1 cellular context compared by ENCODE assay signal in the genomic region with DNA sequence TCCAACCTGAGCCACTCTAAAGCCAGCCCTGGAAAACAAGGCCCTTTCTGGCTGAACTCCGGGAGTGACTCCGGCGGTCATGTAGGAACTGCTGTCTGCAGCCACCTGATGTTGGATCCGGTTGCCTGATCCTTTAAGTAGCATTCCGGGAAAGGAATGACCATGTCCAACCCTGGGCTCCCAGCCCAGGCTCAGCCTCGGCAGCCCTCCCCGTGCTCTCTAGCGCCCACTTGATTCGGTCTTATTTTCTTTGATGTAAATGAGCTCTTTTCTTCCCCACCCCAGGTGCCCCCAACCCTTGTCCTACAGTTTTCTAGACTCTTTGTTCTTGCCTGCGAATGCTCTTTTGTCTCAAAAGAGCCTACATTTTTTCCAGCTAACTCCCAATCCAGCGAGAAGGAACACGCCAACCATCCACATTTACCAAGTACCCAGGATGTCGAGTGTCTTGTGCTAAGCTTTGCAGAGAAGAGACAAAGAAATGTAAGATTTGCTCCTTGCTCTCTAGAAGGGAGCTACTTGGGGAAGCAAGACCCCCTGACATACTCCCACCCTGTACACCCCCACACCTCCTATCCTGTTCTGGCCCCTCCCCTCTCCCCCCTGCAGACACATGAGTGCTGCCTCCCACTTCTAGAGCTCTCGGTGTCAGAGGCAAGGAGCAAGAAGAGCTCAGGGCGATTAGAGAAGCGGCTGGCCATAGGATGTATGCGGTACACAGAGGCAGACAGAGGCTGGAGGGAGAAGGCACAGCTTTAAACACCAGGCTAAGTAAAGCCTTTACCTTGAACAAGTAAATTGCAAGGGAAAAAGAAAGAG.
TF ChIP-seq lines count a peak whose summit lies in the region.

No MANE protein-coding gene starts in this region.

TF ChIP-seq in IMR-90, 13 proteins besides CTCF, POLR2A, EP300 and RAD21 (continued from another document):
- no peak for TF ChIP-seq FOS (IDR thresholded peaks at IDR 0.05; ENCODE audit: low read depth, low read length)
- TF ChIP-seq, protein P1, sequence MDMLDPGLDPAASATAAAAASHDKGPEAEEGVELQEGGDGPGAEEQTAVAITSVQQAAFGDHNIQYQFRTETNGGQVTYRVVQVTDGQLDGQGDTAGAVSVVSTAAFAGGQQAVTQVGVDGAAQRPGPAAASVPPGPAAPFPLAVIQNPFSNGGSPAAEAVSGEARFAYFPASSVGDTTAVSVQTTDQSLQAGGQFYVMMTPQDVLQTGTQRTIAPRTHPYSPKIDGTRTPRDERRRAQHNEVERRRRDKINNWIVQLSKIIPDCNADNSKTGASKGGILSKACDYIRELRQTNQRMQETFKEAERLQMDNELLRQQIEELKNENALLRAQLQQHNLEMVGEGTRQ (IDR thresholded peaks at IDR 0.05; ENCODE audit: low read depth, low read length), result no peak
- no peak for TF ChIP-seq MAFK (IDR thresholded peaks at IDR 0.05; ENCODE audit: low read depth, low read length)
- TF ChIP-seq, protein P2, sequence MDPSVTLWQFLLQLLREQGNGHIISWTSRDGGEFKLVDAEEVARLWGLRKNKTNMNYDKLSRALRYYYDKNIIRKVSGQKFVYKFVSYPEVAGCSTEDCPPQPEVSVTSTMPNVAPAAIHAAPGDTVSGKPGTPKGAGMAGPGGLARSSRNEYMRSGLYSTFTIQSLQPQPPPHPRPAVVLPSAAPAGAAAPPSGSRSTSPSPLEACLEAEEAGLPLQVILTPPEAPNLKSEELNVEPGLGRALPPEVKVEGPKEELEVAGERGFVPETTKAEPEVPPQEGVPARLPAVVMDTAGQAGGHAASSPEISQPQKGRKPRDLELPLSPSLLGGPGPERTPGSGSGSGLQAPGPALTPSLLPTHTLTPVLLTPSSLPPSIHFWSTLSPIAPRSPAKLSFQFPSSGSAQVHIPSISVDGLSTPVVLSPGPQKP (IDR thresholded peaks at IDR 0.05; ENCODE audit: borderline replicate concordance, low read depth, low read length), result no peak
- TF ChIP-seq MXI1 (IDR thresholded peaks at IDR 0.05; ENCODE audit: borderline replicate concordance, low read depth, low read length), result no peak
- TF ChIP-seq RFX5 (IDR thresholded peaks at IDR 0.05; ENCODE audit: low read depth, low read length), result no peak
- no peak for TF ChIP-seq CEBPB (IDR thresholded peaks at IDR 0.05; ENCODE audit: low read depth, low read length)
- no peak for TF ChIP-seq CHD1 (IDR thresholded peaks at IDR 0.05; ENCODE audit: low read depth, low read length)
TF ChIP-seq in IMR-90: peak in this region for 0.
